Comparison of ENCODE assay signal across 2 cellular contexts in genomic region chr5:142125963-142126362, GRCh38.
TF ChIP-seq lines count a peak whose summit lies in the region.

No MANE protein-coding gene starts in this region.

TF ChIP-seq in A549, 52 proteins besides CTCF, POLR2A, EP300 and RAD21 (continued from another document):
- no peak for TF ChIP-seq USF2 (IDR thresholded peaks at IDR 0.05)
- TF ChIP-seq CBX2 (IDR thresholded peaks at IDR 0.05; ENCODE audit: borderline replicate concordance, low read depth): no peak
- no peak for TF ChIP-seq ZC3H11A (IDR thresholded peaks at IDR 0.05)
- TF ChIP-seq HOXB13 (CRISPR knock-in tag; IDR thresholded peaks at IDR 0.05; ENCODE audit: low read depth): no peak

TF ChIP-seq in K562, 482 proteins besides CTCF, POLR2A, EP300 and RAD21 (continued from another document):
- TF ChIP-seq MAFK (IDR thresholded peaks at IDR 0.05; ENCODE audit: low read length): peak; percentile 45; the same call in 1 of the 2 replicates
- no peak for TF ChIP-seq U2AF1 (optimal IDR thresholded peaks at IDR 0.05; ENCODE audit: low read depth, low read length)
- peak; percentile 87 for TF ChIP-seq ZNF316 (IDR thresholded peaks at IDR 0.05)
- TF ChIP-seq C11orf30 (IDR thresholded peaks at IDR 0.05; ENCODE audit: low read depth): peak; percentile 71; the same call in 1 of the 2 replicates
- TF ChIP-seq MAFF (IDR thresholded peaks at IDR 0.05; ENCODE audit: low read length): peak; percentile 18; the same call in 1 of the 2 replicates
- peak; percentile 26; the same call in 1 of the 2 replicates for TF ChIP-seq MAFG (tag; conservative IDR thresholded peaks at IDR 0.05)
- no peak for TF ChIP-seq TAF7 (tag; IDR thresholded peaks at IDR 0.05)
- no peak for TF ChIP-seq CBFB (CRISPR knock-in tag; IDR thresholded peaks at IDR 0.05)
